19 cellular contexts compared by ENCODE assay signal in genomic region chr9:134258332-134258731, GRCh38.
DNase-seq lines count a peak whose midpoint lies in the region; ATAC-seq and TF ChIP-seq lines count a peak whose summit lies in the region.
"Had no signal": no experiment of that assay in that cellular context is flagged by ENCODE, and none has a peak within 500 bp of the region (broad histone marks: within the 10 kb centered on the region; RNA-seq: fewer than 3 reads in every experiment).

No MANE protein-coding gene starts in this region.

- no peak overlapping the region for H3K4me3 ChIP-seq in psoas muscle
- H3K4me3 ChIP-seq: GM23248, K562 had no signal

- no peaks in the 10 kb centered on the region for H3K27me3 ChIP-seq in psoas muscle (ENCODE audit: insufficient read depth in 3 of 3, low read length in 2 of 3)

- H3K9me3 ChIP-seq in psoas muscle: no peaks in the 10 kb centered on the region

- no peak overlapping the region for H3K27ac ChIP-seq in psoas muscle
- H3K27ac ChIP-seq: GM23248 had no signal

- intact Hi-C loops in Right ventricle myocardium inferior (cut with DNase I): no loop called here
- intact Hi-C loops in cardiac septum (cut with DNase I): no loop called here
- intact Hi-C loops in psoas muscle (cut with DNase I): no loop called here

- no peaks in the 10 kb centered on the region for H3K4me1 ChIP-seq in psoas muscle

- no peak for TF ChIP-seq CTCF in psoas muscle (IDR thresholded peaks at IDR 0.05)

- ATAC-seq in Right ventricle myocardium inferior (peak; percentile 40), left lobe of liver (peak; percentile 65), psoas muscle (peak in 3 of 4 donors; percentile 39 to 51 (median 42))
- ATAC-seq: K562, PC-3 had no signal

- DNase-seq in Right ventricle myocardium inferior (ENCODE audit: missing footprints) (peak; percentile 70), cardiac septum (ENCODE audit: low spot score) (no peak), cerebellar cortex (ENCODE audit: low spot score) (peak; percentile 46), left lobe of liver (ENCODE audit: low spot score) (peak; percentile 83), psoas muscle (no peak), NCI-H446 treated with DMSO at 0.1 percent for 48 hours (lab: John Stamatoyannopoulos, UW) (no peak), SHP77 (lab: John Stamatoyannopoulos, UW) (no peak)
- DNase-seq: DMS153, GM23248, H7, Kasumi-1, NCI-H1092 treated with DMSO at 0.1 percent for 48 hours, NCI-H1436, NCI-H187, NCI-H524 treated with DMSO at 0.1 percent for 48 hours, NCI-H774, PC-3, SHP77 treated with DMSO at 0.1 percent for 48 hours had no signal

- 42 to 53% (median 46%) methylated on average over 10 of the region's 10 CpGs for WGBS in psoas muscle, 3 donors

- no peaks in the 10 kb centered on the region for H3K36me3 ChIP-seq in psoas muscle (ENCODE audit: insufficient read depth in 1 of 2, low read depth in 1 of 2)

Comparison
In these comparisons a context has a peak if more than half of its experiments do, and no peak if none do; other contexts are left out.
1. DNase-seq: peak in Right ventricle myocardium inferior (single experiment), cerebellar cortex (single experiment) and left lobe of liver (single experiment); none in cardiac septum (single experiment), psoas muscle (0 of 2), NCI-H446 treated with DMSO at 0.1 percent for 48 hours (single experiment) and SHP77 (0 of 2).
2. Peak in every context shown above with its lines, with median percentiles within 50 percentile points of each other: ATAC-seq.